Comparison of ENCODE assay signal across 4 cellular contexts in genomic region chr17:49279263-49280015, GRCh38. TPM values are rescaled to one million over a fixed set of nuclear protein-coding genes. Genes with fewer than 3 reads are reported as not detected.
"Had no signal": no experiment of that assay in that cellular context is flagged by ENCODE, and none has a peak within 500 bp of the region (broad histone marks: within the 10 kb centered on the region; RNA-seq: fewer than 3 reads in every experiment).

No MANE protein-coding gene starts in this region.

RNA-seq across cellular contexts. Expression of gene PHOSPHO1, which starts 48.9 kb away (rescaled TPM):
- total RNA-seq: HT-29, MCF 10A, OCI-LY7 had no signal
- polyA plus RNA-seq: SK-N-SH had no signal
